In genomic region chr19:1258161-1258492, GRCh38 we compare ENCODE assay signal across 9 cellular contexts. TPM values are rescaled to one million over a fixed set of nuclear protein-coding genes. Genes with fewer than 3 reads are reported as not detected.
DNase-seq lines count a peak whose midpoint lies in the region; ATAC-seq and TF ChIP-seq lines count a peak whose summit lies in the region.
"Had no signal": no experiment of that assay in that cellular context is flagged by ENCODE, and none has a peak within 500 bp of the region (broad histone marks: within the 10 kb centered on the region; RNA-seq: fewer than 3 reads in every experiment).

No MANE protein-coding gene starts in this region.

- no peak for ATAC-seq in HCT116
- no peak for ATAC-seq in body of pancreas
- ATAC-seq in natural killer cell treated with Interleukin-12 subunit alpha and Interleukin-12 subunit beta and Interleukin-15 and Interleukin-18, amount 100 ng/mL, for 72 hours: no peak

- H3K27me3 Mint-ChIP-seq in natural killer cell treated with Interleukin-12 subunit alpha and Interleukin-12 subunit beta and Interleukin-15 and Interleukin-18, amount 100 ng/mL, for 72 hours: no peaks in the 10 kb centered on the region

- TF ChIP-seq POLR2A in HCT116 (IDR thresholded peaks at IDR 0.05; ENCODE audit: borderline replicate concordance, extremely low read depth, insufficient read depth, insufficient read length) (no peak), body of pancreas (IDR thresholded peaks at IDR 0.05) (no peak), lower leg skin (IDR thresholded peaks at IDR 0.05) (no peak)

- H3K9me3 ChIP-seq in HCT116 (ENCODE audit: control insufficient read depth in 1 of 2, insufficient read depth in 1 of 2, low read depth in 1 of 2, low read length in 2 of 2) (no peaks in the 10 kb centered on the region), body of pancreas (no peaks in the 10 kb centered on the region)

- DNase-seq in HCT116 (ENCODE audit: low read depth, low spot score) (no peak), body of pancreas (no peak), lower leg skin (ENCODE audit: low spot score in 2 of 2) (no peak), KG1 (lab: John Stamatoyannopoulos, UW) (no peak), NCI-H2227 treated with DMSO at 0.1 percent for 48 hours (lab: John Stamatoyannopoulos, UW) (no peak), SIG-M5 (lab: John Stamatoyannopoulos, UW) (no peak)
- DNase-seq in natural killer cell treated with Interleukin-12 subunit alpha and Interleukin-12 subunit beta and Interleukin-15 and Interleukin-18, amount 100 ng/mL, for 72 hours (ENCODE audit: low spot score): no peak
- DNase-seq: NCI-H1417 had no signal

- 80 to 82% methylated on average over 8 of the region's 8 CpGs for WGBS in body of pancreas, 2 donors
- WGBS in lower leg skin, 2 donors: 52 to 70% methylated on average over 8 of the region's 8 CpGs

- H3K4me2 ChIP-seq in HCT116 (ENCODE audit: low read length): peak overlapping the region; percentile 76

- no peak for TF ChIP-seq CTCF in 22Rv1 (IDR thresholded peaks at IDR 0.05)
- no peak for TF ChIP-seq CTCF in HCT116 (IDR thresholded peaks at IDR 0.05 in 2 of 3, conservative IDR thresholded peaks at IDR 0.05 in 1 of 3; ENCODE audit: borderline replicate concordance in 1 of 3, insufficient read depth in 1 of 3, low read depth in 2 of 3, low read length in 2 of 3)
- no peak for TF ChIP-seq CTCF in body of pancreas (IDR thresholded peaks at IDR 0.05)
- no peak for TF ChIP-seq CTCF in lower leg skin (IDR thresholded peaks at IDR 0.05)

- peaks cover 24 to 43% of the 10 kb centered on the region in 2 experiments for H3K36me3 ChIP-seq in HCT116 (ENCODE audit: control insufficient read depth in 1 of 2, insufficient read depth in 2 of 2, low read length in 2 of 2)
- peaks cover 28 to 30% of the 10 kb centered on the region in 2 donors for H3K36me3 ChIP-seq in body of pancreas (replicated peaks in 1 of 2; ENCODE audit: insufficient read depth in 1 of 2, low read depth in 2 of 2)

- H3K4me3 ChIP-seq in HCT116 (replicated peaks in 1 of 2; ENCODE audit: low read depth in 1 of 2, low read length in 2 of 2) (no peak overlapping the region), body of pancreas (no peak overlapping the region), lower leg skin (ENCODE audit: low read depth, poor library complexity, severe bottlenecking) (no peak overlapping the region)

- TF ChIP-seq RAD21 in HCT116 (IDR thresholded peaks at IDR 0.05; ENCODE audit: low read depth): no peak

- RAD21 ChIA-PET in HCT116 (lab: Charles Lee; ENCODE audit: low non-redundant PET in 1 of 2, low total read pairs in 2 of 2, uncharacterized antibody in 2 of 2, unreplicated experiment in 2 of 2): interaction anchor here in 1 of 2 experiments (1.0 kb wide), 1 partner anchor 8 kb away, joined by 6 read pairs; no protein-coding TSS in a partner anchor

- H3K9me2 ChIP-seq in HCT116 (ENCODE audit: insufficient read depth): no peaks in the 10 kb centered on the region

- H3K27ac ChIP-seq in 22Rv1 (peak overlapping the region; percentile 99), HCT116 (ENCODE audit: low read depth, low read length) (peak overlapping the region; percentile 90), body of pancreas (peak overlapping the region in 3 of 4 donors; percentile 98 to 100 (median 98))

- peaks cover 28 to 41% of the 10 kb centered on the region in 2 donors for H3K4me1 Mint-ChIP-seq in natural killer cell treated with Interleukin-12 subunit alpha and Interleukin-12 subunit beta and Interleukin-15 and Interleukin-18, amount 100 ng/mL, for 72 hours (ENCODE audit: low read depth in 2 of 2)

- H3K79me2 ChIP-seq in HCT116 (ENCODE audit: insufficient read depth, low read length): peaks cover 59% of the 10 kb centered on the region

- peak overlapping the region; percentile 65 for H3K9ac ChIP-seq in HCT116 (ENCODE audit: low read length)

- H3K27ac Mint-ChIP-seq in natural killer cell treated with Interleukin-12 subunit alpha and Interleukin-12 subunit beta and Interleukin-15 and Interleukin-18, amount 100 ng/mL, for 72 hours: peak overlapping the region; percentile 93 to 97

- H3K4me3 Mint-ChIP-seq in natural killer cell treated with Interleukin-12 subunit alpha and Interleukin-12 subunit beta and Interleukin-15 and Interleukin-18, amount 100 ng/mL, for 72 hours: peak overlapping the region; percentile 81

- H2AFZ ChIP-seq in HCT116 (ENCODE audit: low read depth, low read length, poor library complexity, severe bottlenecking): no peak overlapping the region

- H3K4me1 ChIP-seq in HCT116 (ENCODE audit: control insufficient read depth in 1 of 2, insufficient read depth in 2 of 2, low read length in 2 of 2): peaks cover 47 to 94% of the 10 kb centered on the region in 2 experiments
- peaks cover 94% of the 10 kb centered on the region for H3K4me1 ChIP-seq in body of pancreas

- BruUV-seq in HCT116 (replicated peaks; lab: Mats Ljungman, UMichigan): TSS peak; percentile 29

- intact Hi-C loops in HCT116 (cut with micrococcal nuclease) (no loop called here), body of pancreas (cut with DNase I) (no loop called here), lower leg skin (cut with DNase I; ENCODE audit: low total_unique reads) (no loop called here)

- POLR2A ChIA-PET in HCT116 (lab: Charles Lee): interaction anchor here (1.6 to 4.4 kb wide), 2 partner anchors 11 to 16 kb away, joined by 5 to 54 read pairs; partner anchors contain the start of gene CIRBP

- H3K27me3 ChIP-seq in HCT116 (ENCODE audit: insufficient read depth, low read length) (no peaks in the 10 kb centered on the region), body of pancreas (no peaks in the 10 kb centered on the region)

- CTCF ChIA-PET in HCT116 (lab: Charles Lee): interaction anchor here (1.9 kb wide), 1 partner anchor 8 kb away, joined by 8 read pairs; no protein-coding TSS in a partner anchor

- no peaks in the 10 kb centered on the region for H3K36me3 Mint-ChIP-seq in natural killer cell treated with Interleukin-12 subunit alpha and Interleukin-12 subunit beta and Interleukin-15 and Interleukin-18, amount 100 ng/mL, for 72 hours

- H4K20me1 ChIP-seq in HCT116 (ENCODE audit: insufficient read depth): peaks cover 3% of the 10 kb centered on the region; the same call in 1 of the 2 replicates

- H3K9me3 Mint-ChIP-seq in natural killer cell treated with Interleukin-12 subunit alpha and Interleukin-12 subunit beta and Interleukin-15 and Interleukin-18, amount 100 ng/mL, for 72 hours: no peaks in the 10 kb centered on the region

TF ChIP-seq in HCT116, 20 proteins besides CTCF, POLR2A, EP300 and RAD21:
- TF ChIP-seq SRF (IDR thresholded peaks at IDR 0.05; ENCODE audit: low read depth): no peak
- no peak for TF ChIP-seq SIN3A (IDR thresholded peaks at IDR 0.05; ENCODE audit: low read depth)
- no peak for TF ChIP-seq EZH2phosphoT487 (IDR thresholded peaks at IDR 0.05; ENCODE audit: borderline replicate concordance)
- no peak for TF ChIP-seq ZBTB33 (IDR thresholded peaks at IDR 0.05; ENCODE audit: extremely low read depth, insufficient replicate concordance, low read length)
- 0 out of 2 replicates have a peak, but pooled peaks have one; percentile 40 for TF ChIP-seq POLR2AphosphoS5 (IDR thresholded peaks at IDR 0.05; ENCODE audit: low read depth, low read length)
- no peak for TF ChIP-seq TCF7L2 (IDR thresholded peaks at IDR 0.05; ENCODE audit: borderline replicate concordance, extremely low read depth, insufficient read depth, insufficient read length)
- TF ChIP-seq JUND (IDR thresholded peaks at IDR 0.05): no peak
TF ChIP-seq in HCT116: peak in this region for 1.

RNA-seq across cellular contexts. Expression of gene MIDN, which starts 9.7 kb away (rescaled TPM):
- total RNA-seq in HCT116 (2021; ENCODE audit: unreplicated experiment): 146 TPM
- polyA plus RNA-seq in HCT116 (2012): 63.2 and 79.4 TPM in 2 replicates
- 10 to 100 TPM; 36.3 to 43.5 TPM for total RNA-seq in body of pancreas
- 10 to 100 TPM; 85.9 to 88.3 TPM for total RNA-seq in natural killer cell treated with Interleukin-12 subunit alpha and Interleukin-12 subunit beta and Interleukin-15 and Interleukin-18, amount 100 ng/mL, for 72 hours
- 100 to 1,000 TPM in 1 of 4 donors, 10 to 100 TPM in 3; 59.7 to 119 (median 78.7) TPM for total RNA-seq in lower leg skin

RNA-seq across cellular contexts. Expression of gene CIRBP, which starts 11.0 kb away (rescaled TPM):
- 276 TPM for total RNA-seq in HCT116 (2021; ENCODE audit: unreplicated experiment)
- 398 and 405 TPM in 2 replicates for polyA plus RNA-seq in HCT116 (2012)
- 100 to 1,000 TPM; 582 to 630 TPM for total RNA-seq in body of pancreas
- 100 to 1,000 TPM; 226 to 251 TPM for total RNA-seq in natural killer cell treated with Interleukin-12 subunit alpha and Interleukin-12 subunit beta and Interleukin-15 and Interleukin-18, amount 100 ng/mL, for 72 hours
- total RNA-seq in lower leg skin: 100 to 1,000 TPM; 496 to 546 (median 545) TPM

RNA-seq across cellular contexts. Expression of gene ATP5F1D, which starts 16.6 kb away (rescaled TPM):
- total RNA-seq in HCT116 (2021; ENCODE audit: unreplicated experiment) (428 TPM), body of pancreas (100 to 1,000 TPM; 156 to 157 TPM), lower leg skin (100 to 1,000 TPM; 121 to 198 (median 146) TPM)
- 468 and 508 TPM in 2 replicates for polyA plus RNA-seq in HCT116 (2012)
- total RNA-seq in natural killer cell treated with Interleukin-12 subunit alpha and Interleukin-12 subunit beta and Interleukin-15 and Interleukin-18, amount 100 ng/mL, for 72 hours: 100 to 1,000 TPM; 163 to 215 TPM

RNA-seq across cellular contexts. Expression of gene FAM174C, which starts 17.2 kb away (rescaled TPM):
- 77.1 TPM for total RNA-seq in HCT116 (2021; ENCODE audit: unreplicated experiment)
- polyA plus RNA-seq in HCT116 (2012): 87.0 and 88.0 TPM in 2 replicates
- 10 to 100 TPM; 48.0 to 63.9 TPM for total RNA-seq in body of pancreas
- total RNA-seq in natural killer cell treated with Interleukin-12 subunit alpha and Interleukin-12 subunit beta and Interleukin-15 and Interleukin-18, amount 100 ng/mL, for 72 hours: 10 to 100 TPM; 59.5 to 94.2 TPM
- total RNA-seq in lower leg skin: 10 to 100 TPM; 66.3 to 74.1 (median 68.8) TPM

RNA-seq across cellular contexts. Expression of gene CBARP, which starts 20.3 kb away (rescaled TPM):
- total RNA-seq in HCT116 (2021; ENCODE audit: unreplicated experiment): 23.8 TPM
- polyA plus RNA-seq in HCT116 (2012): 11.1 and 11.8 TPM in 2 replicates
- total RNA-seq in body of pancreas: under 1 TPM; 0.33 to 0.78 TPM
- total RNA-seq in natural killer cell treated with Interleukin-12 subunit alpha and Interleukin-12 subunit beta and Interleukin-15 and Interleukin-18, amount 100 ng/mL, for 72 hours: under 1 TPM in 1 of 2 donors, not detected in 1; 0.28 TPM
- total RNA-seq in lower leg skin: 10 to 100 TPM in 3 of 4 donors, 1 to 10 TPM in 1; 8.1 to 16.7 (median 13.6) TPM
